In the genomic region with DNA sequence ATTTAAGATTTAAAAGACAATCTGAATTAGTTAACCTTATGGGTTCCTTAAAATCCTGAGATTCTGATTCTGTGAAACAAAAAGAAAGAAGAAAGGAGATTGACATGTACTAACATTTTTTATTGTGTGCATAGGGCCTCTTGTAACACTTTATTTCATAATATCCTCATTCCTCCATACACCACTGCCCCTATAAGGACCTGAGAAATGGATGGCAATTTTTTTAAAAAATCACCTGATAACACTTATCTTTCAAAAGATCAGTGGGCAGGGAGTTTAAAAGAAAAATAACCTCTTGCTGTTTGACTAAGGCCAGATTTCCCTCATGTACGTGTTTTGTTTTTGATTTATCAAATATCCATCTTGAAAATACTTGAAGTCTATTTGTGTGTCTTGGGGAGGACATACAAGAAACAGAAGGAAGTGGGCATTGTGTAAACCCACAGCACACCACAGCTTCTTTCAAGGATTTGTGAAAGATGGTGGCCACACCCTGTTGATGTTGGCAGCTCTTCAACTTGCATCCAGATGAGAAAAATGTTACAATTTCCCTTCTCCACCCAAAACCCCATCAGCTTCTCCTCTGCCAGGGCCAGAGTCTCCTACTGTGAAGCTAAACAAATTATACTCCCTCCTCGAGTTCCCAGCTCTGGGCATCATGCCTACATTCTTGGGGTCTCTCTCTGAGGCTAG, we compare ENCODE assay signal across 11 cellular contexts. TPM values are rescaled to one million over a fixed set of nuclear protein-coding genes. Genes with fewer than 3 reads are reported as not detected.
DNase-seq lines count a peak whose midpoint lies in the region; ATAC-seq and TF ChIP-seq lines count a peak whose summit lies in the region.
"Had no signal": no experiment of that assay in that cellular context is flagged by ENCODE, and none has a peak within 500 bp of the region (broad histone marks: within the 10 kb centered on the region; RNA-seq: fewer than 3 reads in every experiment).

No MANE protein-coding gene starts in this region.

- H3K4me3 ChIP-seq in AG09309 (ENCODE audit: control insufficient read depth, low read depth, low read length): no peak overlapping the region

- CTCF ChIA-PET in WTC11 (lab: Charles Lee): interaction anchor here (1.2 kb wide), 1 partner anchor 16 kb away, joined by 4 read pairs; no protein-coding TSS in a partner anchor

- peaks cover 15% of the 10 kb centered on the region for H3K4me1 Mint-ChIP-seq in T-helper 1 cell treated with Interleukin-12 subunit alpha and Interleukin-12 subunit beta and Interleukin-4 antibody, amounts not matched to agents 30 μg/mL and 1 μg/mL, for 36 hours (ENCODE audit: low read depth)
- peaks cover 7% of the 10 kb centered on the region for H3K4me1 Mint-ChIP-seq in WTC11

- H3K36me3 Mint-ChIP-seq in T-helper 1 cell treated with Interleukin-12 subunit alpha and Interleukin-12 subunit beta and Interleukin-4 antibody, amounts not matched to agents 30 μg/mL and 1 μg/mL, for 36 hours (ENCODE audit: low read depth): no peaks in the 10 kb centered on the region
- 0 out of 2 replicates have a peak, but pooled peaks cover 8% of the 10 kb centered on the region for H3K36me3 Mint-ChIP-seq in WTC11
- no peaks in the 10 kb centered on the region for H3K36me3 Mint-ChIP-seq in activated naive CD4-positive, alpha-beta T cell treated with anti-CD3 and anti-CD28 coated beads, Interleukin-2, amount 50 U/mL, for 72 hours

- peak; percentile 82 for ATAC-seq in left ventricle myocardium superior
- ATAC-seq in HG02763 (IDR thresholded peaks at IDR 0.05; ENCODE audit: unreplicated experiment): no peak
- ATAC-seq in WTC11: no peak
- ATAC-seq in activated naive CD4-positive, alpha-beta T cell treated with anti-CD3 and anti-CD28 coated beads, Interleukin-2, amount 50 U/mL, for 72 hours: no peak
- ATAC-seq: Panc1 had no signal

- H3K9me3 Mint-ChIP-seq in T-helper 1 cell treated with Interleukin-12 subunit alpha and Interleukin-12 subunit beta and Interleukin-4 antibody, amounts not matched to agents 30 μg/mL and 1 μg/mL, for 36 hours: peaks cover 6% of the 10 kb centered on the region
- H3K9me3 Mint-ChIP-seq in WTC11: peaks cover 51% of the 10 kb centered on the region
- peaks cover 0 to 6% of the 10 kb centered on the region in 2 donors for H3K9me3 Mint-ChIP-seq in activated naive CD4-positive, alpha-beta T cell treated with anti-CD3 and anti-CD28 coated beads, Interleukin-2, amount 50 U/mL, for 72 hours

- peak overlapping the region; percentile 8 for H3K27ac Mint-ChIP-seq in T-helper 1 cell treated with Interleukin-12 subunit alpha and Interleukin-12 subunit beta and Interleukin-4 antibody, amounts not matched to agents 30 μg/mL and 1 μg/mL, for 36 hours
- H3K27ac Mint-ChIP-seq in WTC11: no peak overlapping the region
- H3K27ac Mint-ChIP-seq in activated naive CD4-positive, alpha-beta T cell treated with anti-CD3 and anti-CD28 coated beads, Interleukin-2, amount 50 U/mL, for 72 hours: no peak overlapping the region

- no peaks in the 10 kb centered on the region for H3K27me3 Mint-ChIP-seq in T-helper 1 cell treated with Interleukin-12 subunit alpha and Interleukin-12 subunit beta and Interleukin-4 antibody, amounts not matched to agents 30 μg/mL and 1 μg/mL, for 36 hours (ENCODE audit: low read depth)
- peaks cover 3% of the 10 kb centered on the region; the same call in 1 of the 2 replicates for H3K27me3 Mint-ChIP-seq in WTC11 (ENCODE audit: low read depth)

- TF ChIP-seq CTCF in AG09309 (IDR thresholded peaks at IDR 0.05; ENCODE audit: control insufficient read depth, insufficient read depth, low read depth, low read length, missing control alignments) (no peak), WTC11 (IDR thresholded peaks at IDR 0.05) (no peak)

- POLR2A ChIA-PET in WTC11 (lab: Charles Lee): no interaction called here

- DNase-seq in AG09309 (ENCODE audit: low read depth) (peak; percentile 13), HCEC 1CT (peak; percentile 52), left ventricle myocardium superior (peak; percentile 50), WTC11 (ENCODE audit: low spot score) (no peak), HuH-7 (ENCODE audit: low spot score) (no peak)
- DNase-seq in activated naive CD4-positive, alpha-beta T cell treated with anti-CD3 and anti-CD28 coated beads, Interleukin-2, amount 50 U/mL, for 72 hours (ENCODE audit: low spot score in 2 of 2): no peak
- DNase-seq: activated CD4-positive, alpha-beta T cell treated with anti-CD3 and anti-CD28 coated beads, Interleukin-2, amount 50 U/mL, for 48 hours; DND-41 had no signal

- H3K4me3 Mint-ChIP-seq in T-helper 1 cell treated with Interleukin-12 subunit alpha and Interleukin-12 subunit beta and Interleukin-4 antibody, amounts not matched to agents 30 μg/mL and 1 μg/mL, for 36 hours: no peak overlapping the region
- H3K4me3 Mint-ChIP-seq in WTC11: no peak overlapping the region

- intact Hi-C loops in left ventricle myocardium superior (cut with micrococcal nuclease): no loop called here

TF ChIP-seq in WTC11, 78 proteins besides CTCF, POLR2A, EP300 and RAD21:
- no peak for TF ChIP-seq E2F5 (CRISPR knock-in tag; IDR thresholded peaks at IDR 0.05)
- TF ChIP-seq RELA (CRISPR knock-in tag; IDR thresholded peaks at IDR 0.05; ENCODE audit: borderline replicate concordance): no peak
- TF ChIP-seq ATF3 (CRISPR knock-in tag; conservative IDR thresholded peaks at IDR 0.05): no peak
- no peak for TF ChIP-seq HMGA2 (CRISPR knock-in tag; IDR thresholded peaks at IDR 0.05)
TF ChIP-seq in WTC11: peak in this region for 0.

RNA-seq across cellular contexts. Expression of gene MPEG1, which starts 35.0 kb away (rescaled TPM):
- total RNA-seq in left ventricle myocardium superior (13.6 TPM), WTC11 (2021) (0.05 to 0.09 TPM in 2 of 3 replicates, not detected in the other)
- not detected for total RNA-seq in activated naive CD4-positive, alpha-beta T cell treated with anti-CD3 and anti-CD28 coated beads, Interleukin-2, amount 50 U/mL, for 72 hours

Comparison
In these comparisons a context has a peak if more than half of its experiments do, and no peak if none do; other contexts are left out.
1. DNase-seq: peak in AG09309 (single experiment), HCEC 1CT (single experiment) and left ventricle myocardium superior (single experiment); none in WTC11 (single experiment), activated naive CD4-positive, alpha-beta T cell treated with anti-CD3 and anti-CD28 coated beads, Interleukin-2, amount 50 U/mL, for 72 hours (0 of 2) and HuH-7 (single experiment).
2. RNA of gene MPEG1, which starts 35.0 kb away (total RNA-seq): 13.6 TPM in left ventricle myocardium superior (single experiment); 0.05 to 0.09 TPM in WTC11 and not detected in activated naive CD4-positive, alpha-beta T cell treated with anti-CD3 and anti-CD28 coated beads, Interleukin-2, amount 50 U/mL, for 72 hours; every median in the first group is over 10 times any median in the second.